ENCODE assay signal across 8 cellular contexts in genomic region chr19:1942078-1942933, GRCh38. TPM values are rescaled to one million over a fixed set of nuclear protein-coding genes. Genes with fewer than 3 reads are reported as not detected.
DNase-seq lines count a peak whose midpoint lies in the region; ATAC-seq and TF ChIP-seq lines count a peak whose summit lies in the region.

No MANE protein-coding gene starts in this region.

- in situ Hi-C loops in KBM-7 (cut with MboI; ENCODE audit: low pct_unique_long_range_greater_than_20kb, low sequenced_read_pairs): no loop called here

- intact Hi-C loops in heart right ventricle (cut with DNase I): no loop called here
- intact Hi-C loops in psoas muscle (cut with DNase I): no loop called here

- H3K4me1 ChIP-seq in heart right ventricle (peaks cover 9 to 49% (median 36%) of the 10 kb centered on the region in 9 donors), psoas muscle (peaks cover 15% of the 10 kb centered on the region), urinary bladder (ENCODE audit: insufficient read depth) (peaks cover 2% of the 10 kb centered on the region)

- ATAC-seq in heart right ventricle: peak; percentile 20 to 59 (median 38)
- ATAC-seq in psoas muscle: peak; percentile 23 to 44 (median 33)
- ATAC-seq in HG03139 (IDR thresholded peaks at IDR 0.05; ENCODE audit: unreplicated experiment): no peak

- no peaks in the 10 kb centered on the region for H3K27me3 ChIP-seq in heart right ventricle
- no peaks in the 10 kb centered on the region for H3K27me3 ChIP-seq in psoas muscle (ENCODE audit: insufficient read depth in 3 of 3, low read length in 2 of 3)

- H3K4me3 ChIP-seq in GM08714 (ENCODE audit: low read length): peak overlapping the region; percentile 82
- H3K4me3 ChIP-seq in heart right ventricle: peak overlapping the region; percentile 47 to 91 (median 62)
- H3K4me3 ChIP-seq in psoas muscle: peak overlapping the region; percentile 72
- peak overlapping the region; percentile 91 for H3K4me3 ChIP-seq in urinary bladder (ENCODE audit: low read depth, low read length)

- H3K27ac ChIP-seq in heart right ventricle: peak overlapping the region; percentile 71 to 100 (median 96)
- H3K27ac ChIP-seq in psoas muscle: peak overlapping the region; percentile 95
- peak overlapping the region; percentile 89 for H3K27ac ChIP-seq in urinary bladder (ENCODE audit: low read depth)

- TF ChIP-seq CTCF in heart right ventricle (IDR thresholded peaks at IDR 0.05) (peak in 2 of 9 donors; percentile 8 to 19), psoas muscle (IDR thresholded peaks at IDR 0.05) (no peak)

- 4 to 6% methylated on average over 40 of the region's 40 CpGs for WGBS in heart right ventricle, 2 donors
- WGBS in psoas muscle, 3 donors: 5 to 9% (median 5%) methylated on average over 34 to 40 of the region's 40 CpGs
- WGBS in urinary bladder: 2% methylated on average over 40 of the region's 40 CpGs

- H3K36me3 ChIP-seq in heart right ventricle: no peaks in the 10 kb centered on the region
- H3K36me3 ChIP-seq in psoas muscle (ENCODE audit: insufficient read depth in 1 of 2, low read depth in 1 of 2): no peaks in the 10 kb centered on the region
- H3K36me3 ChIP-seq in urinary bladder (ENCODE audit: insufficient read depth): no peaks in the 10 kb centered on the region

- DNase-seq in KBM-7 (peak; percentile 87), T follicular helper cell (ENCODE audit: low read depth) (peak; percentile 71), amniotic epithelial cell (ENCODE audit: low read depth) (peak; percentile 69), heart right ventricle (peak; percentile 65 to 74), psoas muscle (peak; percentile 74 to 83)

- no peaks in the 10 kb centered on the region for H3K9me3 ChIP-seq in heart right ventricle
- H3K9me3 ChIP-seq in psoas muscle: no peaks in the 10 kb centered on the region

RNA-seq across cellular contexts. Expression of gene CSNK1G2, which starts 1.3 kb away (rescaled TPM):
- 10 to 100 TPM; 17.7 to 32.4 (median 23.7) TPM for total RNA-seq in heart right ventricle
- 10 to 100 TPM; 30.5 to 35.2 TPM for polyA plus RNA-seq in heart right ventricle
- total RNA-seq in psoas muscle: 10 to 100 TPM; 22.3 to 34.1 (median 33.0) TPM
- polyA plus RNA-seq in psoas muscle: 10 to 100 TPM; 25.3 to 49.8 (median 34.2) TPM
- 33.5 TPM for total RNA-seq in urinary bladder
- 50.1 TPM for polyA plus RNA-seq in urinary bladder

RNA-seq across cellular contexts. Expression of gene ADAT3, which starts 37.1 kb away (rescaled TPM):
- total RNA-seq in heart right ventricle (1 to 10 TPM in 9 of 10 donors, under 1 TPM in 1; 0.94 to 3.2 (median 1.4) TPM), psoas muscle (1 to 10 TPM; 1.4 to 2.2 (median 1.7) TPM), urinary bladder (1.4 TPM)
- polyA plus RNA-seq in heart right ventricle (1 to 10 TPM; 2.0 to 4.3 TPM), psoas muscle (1 to 10 TPM; 2.4 to 7.2 (median 3.6) TPM), urinary bladder (4.3 TPM)

RNA-seq across cellular contexts. Expression of gene SCAMP4, which starts 37.1 kb away (rescaled TPM):
- total RNA-seq in heart right ventricle: 10 to 100 TPM; 11.7 to 24.2 (median 14.4) TPM
- polyA plus RNA-seq in heart right ventricle: 10 to 100 TPM; 17.0 to 22.1 TPM
- 10 to 100 TPM; 13.4 to 16.3 (median 15.1) TPM for total RNA-seq in psoas muscle
- 10 to 100 TPM in 2 of 3 donors, 1 to 10 TPM in 1; 9.5 to 17.5 (median 15.5) TPM for polyA plus RNA-seq in psoas muscle
- total RNA-seq in urinary bladder: 16.2 TPM
- 45.2 TPM for polyA plus RNA-seq in urinary bladder

RNA-seq across cellular contexts. Expression of gene ABHD17A, which starts 57.0 kb away (rescaled TPM):
- 10 to 100 TPM; 45.1 to 68.0 (median 57.0) TPM for total RNA-seq in heart right ventricle
- polyA plus RNA-seq in heart right ventricle: 100 to 1,000 TPM in 1 of 2 donors, 10 to 100 TPM in 1; 93.6 to 185 TPM
- 10 to 100 TPM; 38.5 to 54.2 (median 42.3) TPM for total RNA-seq in psoas muscle
- polyA plus RNA-seq in psoas muscle: 10 to 100 TPM; 35.5 to 58.9 (median 47.6) TPM
- 41.9 TPM for total RNA-seq in urinary bladder
- polyA plus RNA-seq in urinary bladder: 99.7 TPM
